1 cellular context compared by ENCODE assay signal in the genomic region with DNA sequence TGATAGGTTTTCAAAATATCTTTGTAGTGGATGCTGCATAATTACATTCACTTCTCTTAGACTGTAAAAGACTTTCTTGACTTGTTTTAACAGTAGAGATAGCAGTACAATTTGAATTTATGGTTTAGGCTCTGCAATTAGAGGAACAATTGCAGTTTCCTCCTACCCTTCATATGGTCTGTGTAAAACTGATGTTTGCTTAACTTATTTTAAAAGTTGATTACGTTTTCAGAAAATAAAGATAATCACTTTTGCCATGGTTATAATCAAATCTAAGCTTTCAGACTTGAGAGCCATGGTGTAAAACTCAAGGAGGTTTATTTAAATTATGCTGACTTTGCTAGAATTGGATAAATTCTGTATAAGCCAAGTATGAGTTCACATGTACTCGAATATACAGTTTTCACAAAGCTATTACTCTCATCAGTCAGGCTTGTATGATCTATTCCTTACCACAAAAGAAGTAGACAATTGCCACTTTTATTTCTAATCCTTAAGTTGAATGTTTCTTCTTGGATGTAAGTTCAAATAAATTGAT.
TF ChIP-seq lines count a peak whose summit lies in the region.

No MANE protein-coding gene starts in this region.

TF ChIP-seq in HepG2, 621 proteins besides CTCF, POLR2A, EP300 and RAD21:
- TF ChIP-seq MAFF (IDR thresholded peaks at IDR 0.05; ENCODE audit: low read depth, low read length) (peak; percentile 96), NCOA2 (CRISPR knock-in tag; IDR thresholded peaks at IDR 0.05) (no peak), ARNT2 (CRISPR knock-in tag; IDR thresholded peaks at IDR 0.05; ENCODE audit: low read depth) (no peak), TAF1 (CRISPR knock-in tag; IDR thresholded peaks at IDR 0.05) (no peak), MAFK (conservative IDR thresholded peaks at IDR 0.05 in 1 of 2, IDR thresholded peaks at IDR 0.05 in 1 of 2; ENCODE audit: low read length in 2 of 2) (peak; percentile 95 to 97), ZFP90 (CRISPR knock-in tag; IDR thresholded peaks at IDR 0.05; ENCODE audit: borderline replicate concordance) (no peak)
- TF ChIP-seq, protein P1, sequence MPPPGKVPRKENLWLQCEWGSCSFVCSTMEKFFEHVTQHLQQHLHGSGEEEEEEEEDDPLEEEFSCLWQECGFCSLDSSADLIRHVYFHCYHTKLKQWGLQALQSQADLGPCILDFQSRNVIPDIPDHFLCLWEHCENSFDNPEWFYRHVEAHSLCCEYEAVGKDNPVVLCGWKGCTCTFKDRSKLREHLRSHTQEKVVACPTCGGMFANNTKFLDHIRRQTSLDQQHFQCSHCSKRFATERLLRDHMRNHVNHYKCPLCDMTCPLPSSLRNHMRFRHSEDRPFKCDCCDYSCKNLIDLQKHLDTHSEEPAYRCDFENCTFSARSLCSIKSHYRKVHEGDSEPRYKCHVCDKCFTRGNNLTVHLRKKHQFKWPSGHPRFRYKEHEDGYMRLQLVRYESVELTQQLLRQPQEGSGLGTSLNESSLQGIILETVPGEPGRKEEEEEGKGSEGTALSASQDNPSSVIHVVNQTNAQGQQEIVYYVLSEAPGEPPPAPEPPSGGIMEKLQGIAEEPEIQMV (CRISPR knock-in tag; IDR thresholded peaks at IDR 0.05; ENCODE audit: low read depth): no peak
